ENCODE assay signal across 18 cellular contexts in genomic region chr15:70767668-70768067, GRCh38. TPM values are rescaled to one million over a fixed set of nuclear protein-coding genes. Genes with fewer than 3 reads are reported as not detected.
DNase-seq lines count a peak whose midpoint lies in the region; ATAC-seq and TF ChIP-seq lines count a peak whose summit lies in the region.
"Had no signal": no experiment of that assay in that cellular context is flagged by ENCODE, and none has a peak within 500 bp of the region (broad histone marks: within the 10 kb centered on the region; RNA-seq: fewer than 3 reads in every experiment).

No MANE protein-coding gene starts in this region.

- TF ChIP-seq CTCF in activated CD8-positive, alpha-beta T cell treated with anti-CD3 and anti-CD28 coated beads for 36 hours (IDR thresholded peaks at IDR 0.05): no peak
- no peak for TF ChIP-seq CTCF in upper lobe of right lung (IDR thresholded peaks at IDR 0.05)

- POLR2A ChIA-PET in activated CD8-positive, alpha-beta T cell treated with anti-CD3 and anti-CD28 coated beads for 36 hours (lab: Charles Lee): interaction anchor here (0.5 kb wide), 2 partner anchors 53 to 236 kb away, joined by 3 to 4 read pairs; no protein-coding TSS in a partner anchor
- POLR2A ChIA-PET in T-cell (lab: Charles Lee): no interaction called here

- H3K4me3 ChIP-seq in mesodermal cell (ENCODE audit: extremely low read depth, insufficient read depth, low read length, poor library complexity, severe bottlenecking): no peak overlapping the region
- H3K4me3 ChIP-seq in upper lobe of right lung: no peak overlapping the region
- H3K4me3 ChIP-seq: SJCRH30, vagina had no signal

- no peaks in the 10 kb centered on the region for H3K36me3 Mint-ChIP-seq in stimulated activated naive CD8-positive, alpha-beta T cell treated with anti-CD3 and anti-CD28 coated beads, Interleukin-15, Interleukin-2, amounts not matched to agents 100 ng/mL and 50 ng/mL, for 24 hours (ENCODE audit: low read depth)
- no peaks in the 10 kb centered on the region for H3K36me3 Mint-ChIP-seq in activated CD8-positive, alpha-beta T cell treated with anti-CD3 and anti-CD28 coated beads for 36 hours (ENCODE audit: low read depth)
- H3K36me3 Mint-ChIP-seq in T-cell: no peaks in the 10 kb centered on the region
- H3K36me3 Mint-ChIP-seq: CD4-positive, alpha-beta memory T cell had no signal

- no peak for DNase-seq in stimulated activated naive CD8-positive, alpha-beta T cell treated with anti-CD3 and anti-CD28 coated beads, Interleukin-15, Interleukin-2, amounts not matched to agents 100 U/mL and 50 U/mL, for 24 hours
- peak; percentile 21 for DNase-seq in activated CD8-positive, alpha-beta T cell treated with anti-CD3 and anti-CD28 coated beads for 36 hours
- DNase-seq in upper lobe of right lung (no peak), D341Med (ENCODE audit: low spot score) (no peak), T-cell (no peak)
- DNase-seq: activated gamma-delta T cell treated with Interleukin-2 at 50 U/mL for 16 hours; anterior cingulate cortex; CD4-positive, alpha-beta memory T cell; DND-41; endodermal cell; NCI-H524; SJCRH30; stimulated activated naive CD4-positive, alpha-beta T cell had no signal

- ATAC-seq in stimulated activated naive CD8-positive, alpha-beta T cell treated with anti-CD3 and anti-CD28 coated beads, Interleukin-15, Interleukin-2, amounts not matched to agents 100 U/mL and 50 U/mL, for 24 hours: no peak
- no peak for ATAC-seq in activated CD8-positive, alpha-beta T cell treated with anti-CD3 and anti-CD28 coated beads for 36 hours
- no peak for ATAC-seq in upper lobe of right lung
- no peak for ATAC-seq in T-cell (replicated peaks in 1 of 4)
- no peak for ATAC-seq in HG02678 (IDR thresholded peaks at IDR 0.05; ENCODE audit: unreplicated experiment)

- H3K9me3 Mint-ChIP-seq in stimulated activated naive CD8-positive, alpha-beta T cell treated with anti-CD3 and anti-CD28 coated beads, Interleukin-15, Interleukin-2, amounts not matched to agents 100 ng/mL and 50 ng/mL, for 24 hours: no peaks in the 10 kb centered on the region
- no peaks in the 10 kb centered on the region for H3K9me3 Mint-ChIP-seq in activated CD8-positive, alpha-beta T cell treated with anti-CD3 and anti-CD28 coated beads for 36 hours
- no peaks in the 10 kb centered on the region for H3K9me3 Mint-ChIP-seq in T-cell
- H3K9me3 Mint-ChIP-seq: endodermal cell had no signal

- CTCF ChIA-PET in activated CD8-positive, alpha-beta T cell treated with anti-CD3 and anti-CD28 coated beads for 36 hours (lab: Charles Lee): no interaction called here
- CTCF ChIA-PET in T-cell (lab: Charles Lee): interaction anchor here in 1 of 2 donors (0.6 to 0.9 kb wide), 2 partner anchors 44 to 45 kb away, joined by 3 to 4 read pairs; no protein-coding TSS in a partner anchor

- H3K27me3 Mint-ChIP-seq in stimulated activated naive CD8-positive, alpha-beta T cell treated with anti-CD3 and anti-CD28 coated beads, Interleukin-15, Interleukin-2, amounts not matched to agents 100 ng/mL and 50 ng/mL, for 24 hours: peaks cover 16% of the 10 kb centered on the region
- peaks cover 19% of the 10 kb centered on the region for H3K27me3 Mint-ChIP-seq in activated CD8-positive, alpha-beta T cell treated with anti-CD3 and anti-CD28 coated beads for 36 hours
- H3K27me3 Mint-ChIP-seq in T-cell: peaks cover 23 to 37% of the 10 kb centered on the region in 2 donors

- peaks cover 42% of the 10 kb centered on the region for H3K4me1 ChIP-seq in mesodermal cell (ENCODE audit: control insufficient read depth, insufficient read depth, low read length, poor library complexity, severe bottlenecking)
- H3K4me1 ChIP-seq in upper lobe of right lung: peaks cover 12% of the 10 kb centered on the region
- H3K4me1 ChIP-seq: vagina had no signal

- H3K27ac Mint-ChIP-seq in stimulated activated naive CD8-positive, alpha-beta T cell treated with anti-CD3 and anti-CD28 coated beads, Interleukin-15, Interleukin-2, amounts not matched to agents 100 ng/mL and 50 ng/mL, for 24 hours: no peak overlapping the region
- no peak overlapping the region for H3K27ac Mint-ChIP-seq in activated CD8-positive, alpha-beta T cell treated with anti-CD3 and anti-CD28 coated beads for 36 hours
- H3K27ac Mint-ChIP-seq in T-cell: no peak overlapping the region
- H3K27ac Mint-ChIP-seq: CD4-positive, alpha-beta memory T cell; endodermal cell had no signal

- H3K9me3 ChIP-seq in mesodermal cell (ENCODE audit: control insufficient read depth, low read length): no peaks in the 10 kb centered on the region
- H3K9me3 ChIP-seq in upper lobe of right lung: no peaks in the 10 kb centered on the region
- H3K9me3 ChIP-seq: SJCRH30, vagina had no signal

- peaks cover 4% of the 10 kb centered on the region for H3K27me3 ChIP-seq in upper lobe of right lung
- H3K27me3 ChIP-seq: SJCRH30, vagina had no signal

- no peaks in the 10 kb centered on the region for H3K36me3 ChIP-seq in mesodermal cell (ENCODE audit: control insufficient read depth, insufficient read depth, low read length)
- no peaks in the 10 kb centered on the region for H3K36me3 ChIP-seq in upper lobe of right lung
- H3K36me3 ChIP-seq: SJCRH30, vagina had no signal

- H3K4me1 Mint-ChIP-seq in stimulated activated naive CD8-positive, alpha-beta T cell treated with anti-CD3 and anti-CD28 coated beads, Interleukin-15, Interleukin-2, amounts not matched to agents 100 ng/mL and 50 ng/mL, for 24 hours (ENCODE audit: low read depth): peaks cover 14% of the 10 kb centered on the region
- H3K4me1 Mint-ChIP-seq in activated CD8-positive, alpha-beta T cell treated with anti-CD3 and anti-CD28 coated beads for 36 hours (ENCODE audit: low read depth): peaks cover 15% of the 10 kb centered on the region
- peaks cover 6 to 15% (median 14%) of the 10 kb centered on the region in 3 donors for H3K4me1 Mint-ChIP-seq in T-cell

- intact Hi-C loops in activated CD8-positive, alpha-beta T cell treated with anti-CD3 and anti-CD28 coated beads for 36 hours (cut with micrococcal nuclease): no loop called here
- intact Hi-C loops in upper lobe of right lung (cut with DNase I): no loop called here

- H3K27ac ChIP-seq in mesodermal cell (ENCODE audit: low read depth, low read length, severe bottlenecking): peak overlapping the region; percentile 55
- H3K27ac ChIP-seq in upper lobe of right lung: peak overlapping the region; percentile 24
- H3K27ac ChIP-seq: SJCRH30, vagina had no signal

- peak overlapping the region; percentile 2 for H3K4me3 Mint-ChIP-seq in stimulated activated naive CD8-positive, alpha-beta T cell treated with anti-CD3 and anti-CD28 coated beads, Interleukin-15, Interleukin-2, amounts not matched to agents 100 ng/mL and 50 ng/mL, for 24 hours
- H3K4me3 Mint-ChIP-seq in activated CD8-positive, alpha-beta T cell treated with anti-CD3 and anti-CD28 coated beads for 36 hours: no peak overlapping the region
- no peak overlapping the region for H3K4me3 Mint-ChIP-seq in T-cell
- H3K4me3 Mint-ChIP-seq: CD4-positive, alpha-beta memory T cell; endodermal cell had no signal

- WGBS in mesodermal cell (ENCODE audit: insufficient coverage in 2 of 2), 2 experiments: 61 to 96% methylated on average over 2 of the region's 3 CpGs

RNA-seq across cellular contexts. Expression of gene UACA, which starts 4.3 kb away (rescaled TPM):
- total RNA-seq in activated CD8-positive, alpha-beta T cell treated with anti-CD3 and anti-CD28 coated beads for 36 hours: 1 to 10 TPM; 2.4 to 2.8 TPM
- polyA plus RNA-seq in mesodermal cell (2013, experiment 1 of 2): 83.3 TPM
- 102 TPM for polyA plus RNA-seq in mesodermal cell (2013, experiment 2 of 2)
- total RNA-seq in upper lobe of right lung (39.9 TPM), T-cell (1 to 10 TPM in 1 of 5 donors, under 1 TPM in 4; 0.08 to 1.3 (median 0.70) TPM)
- total RNA-seq: OCI-LY7 had no signal

Comparison
In these comparisons a context has a peak if more than half of its experiments do, and no peak if none do; other contexts are left out.
1. RNA of gene UACA, which starts 4.3 kb away (total RNA-seq): 39.9 TPM in upper lobe of right lung (single experiment); 2.4 to 2.8 TPM in activated CD8-positive, alpha-beta T cell treated with anti-CD3 and anti-CD28 coated beads for 36 hours and 0.08 to 1.3 TPM in T-cell; every median in the first group is over 10 times any median in the second.